ENCODE assay signal across 8 cellular contexts in the genomic region with DNA sequence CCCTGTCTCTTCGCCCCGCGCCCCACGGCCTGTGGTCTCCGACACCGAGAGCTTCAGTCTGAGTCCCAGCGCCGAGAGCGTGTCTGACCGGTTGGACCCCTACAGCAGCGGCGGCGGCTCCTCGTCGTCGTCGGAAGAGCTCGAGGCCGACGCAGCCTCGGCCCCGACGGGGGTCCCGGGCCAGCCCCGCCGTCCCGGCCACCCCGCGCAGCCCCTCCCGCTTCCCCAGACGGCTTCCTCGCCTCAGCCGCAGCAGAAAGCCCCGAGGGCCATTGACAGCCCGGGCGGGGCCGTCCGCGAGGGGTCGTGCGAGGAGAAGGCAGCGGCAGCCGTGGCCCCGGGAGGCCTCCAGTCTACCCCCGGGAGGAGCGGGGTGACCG. TPM values are rescaled to one million over a fixed set of nuclear protein-coding genes. Genes with fewer than 3 reads are reported as not detected.
DNase-seq lines count a peak whose midpoint lies in the region; ATAC-seq and TF ChIP-seq lines count a peak whose summit lies in the region.

No MANE protein-coding gene starts in this region.

- H3K36me3 Mint-ChIP-seq in WTC11, result peaks cover 4% of the 10 kb centered on the region; the same call in 1 of the 2 replicates
- no peaks in the 10 kb centered on the region for H3K36me3 Mint-ChIP-seq in stimulated activated naive CD8-positive, alpha-beta T cell treated with anti-CD3 and anti-CD28 coated beads, Interleukin-15, Interleukin-2, amounts not matched to agents 100 ng/mL and 50 ng/mL, for 24 hours (ENCODE audit: low read depth)

- POLR2A ChIA-PET in WTC11 (lab: Charles Lee), result interaction anchor here (0.7 to 3.8 kb wide), 5 partner anchors 18 to 161 kb away, joined by 3 to 19 read pairs (median 4); no protein-coding TSS in a partner anchor

- peak; percentile 49 for DNase-seq in activated CD4-positive, CD25-positive, alpha-beta regulatory T cell treated with anti-CD3 and anti-CD28 coated beads, Interleukin-2, amount 50 U/mL, for 72 hours
- DNase-seq in WTC11 (ENCODE audit: low spot score), result peak; percentile 66
- peak; percentile 66 for DNase-seq in lower lobe of right lung
- no peak for DNase-seq in DMS114 treated with DMSO at 0.1 percent for 48 hours (lab: John Stamatoyannopoulos, UW; ENCODE audit: unreplicated experiment)

- H3K4me1 ChIP-seq in HUES64 (ENCODE audit: insufficient read depth, low read length) (peaks cover 49% of the 10 kb centered on the region), ectodermal cell (ENCODE audit: control insufficient read depth, insufficient read depth, low read length) (peaks cover 24% of the 10 kb centered on the region), lower lobe of right lung (peaks cover 42% of the 10 kb centered on the region)

- H3K4me3 ChIP-seq in HUES64 (ENCODE audit: low read length), result peak overlapping the region; percentile 79
- peak overlapping the region; percentile 73 for H3K4me3 ChIP-seq in ectodermal cell (ENCODE audit: insufficient read depth, low read depth, low read length)
- H3K4me3 ChIP-seq in lower lobe of right lung, result peak overlapping the region; percentile 71

- peaks cover 51% of the 10 kb centered on the region for H3K4me1 Mint-ChIP-seq in WTC11
- H3K4me1 Mint-ChIP-seq in stimulated activated naive CD8-positive, alpha-beta T cell treated with anti-CD3 and anti-CD28 coated beads, Interleukin-15, Interleukin-2, amounts not matched to agents 100 ng/mL and 50 ng/mL, for 24 hours (ENCODE audit: low read depth), result peaks cover 53% of the 10 kb centered on the region

- H3K9me3 ChIP-seq in HUES64 (ENCODE audit: insufficient read depth, low read depth, low read length), result no peaks in the 10 kb centered on the region
- no peaks in the 10 kb centered on the region for H3K9me3 ChIP-seq in ectodermal cell (ENCODE audit: control insufficient read depth, low read length)
- H3K9me3 ChIP-seq in lower lobe of right lung, result no peaks in the 10 kb centered on the region

- under 1% methylated on average over 47 of the region's 47 CpGs for WGBS in HUES64
- 0% methylated on average over 47 of the region's 47 CpGs for WGBS in ectodermal cell, 2 experiments

- peak overlapping the region; percentile 86 for H3K9ac ChIP-seq in HUES64 (ENCODE audit: low read depth, low read length)

- peak overlapping the region; percentile 91 for H3K4me3 Mint-ChIP-seq in WTC11
- H3K4me3 Mint-ChIP-seq in stimulated activated naive CD8-positive, alpha-beta T cell treated with anti-CD3 and anti-CD28 coated beads, Interleukin-15, Interleukin-2, amounts not matched to agents 100 ng/mL and 50 ng/mL, for 24 hours, result peak overlapping the region; percentile 85

- CTCF ChIA-PET in WTC11 (lab: Charles Lee), result interaction anchor here (0.6 to 2.3 kb wide), 10 partner anchors 25 to 269 kb away, joined by 3 to 6 read pairs (median 4); no protein-coding TSS in a partner anchor

- H3K27ac Mint-ChIP-seq in WTC11, result no peak overlapping the region
- H3K27ac Mint-ChIP-seq in stimulated activated naive CD8-positive, alpha-beta T cell treated with anti-CD3 and anti-CD28 coated beads, Interleukin-15, Interleukin-2, amounts not matched to agents 100 ng/mL and 50 ng/mL, for 24 hours, result no peak overlapping the region

- TF ChIP-seq CTCF in WTC11 (IDR thresholded peaks at IDR 0.05) (no peak), lower lobe of right lung (IDR thresholded peaks at IDR 0.05) (no peak)

- no peaks in the 10 kb centered on the region for H3K9me3 Mint-ChIP-seq in WTC11
- H3K9me3 Mint-ChIP-seq in stimulated activated naive CD8-positive, alpha-beta T cell treated with anti-CD3 and anti-CD28 coated beads, Interleukin-15, Interleukin-2, amounts not matched to agents 100 ng/mL and 50 ng/mL, for 24 hours, result no peaks in the 10 kb centered on the region

- H3K27me3 ChIP-seq in HUES64 (ENCODE audit: insufficient read depth, low read length) (no peaks in the 10 kb centered on the region), ectodermal cell (ENCODE audit: control insufficient read depth, insufficient read depth, low read length, poor library complexity, severe bottlenecking) (no peaks in the 10 kb centered on the region), lower lobe of right lung (ENCODE audit: low read depth) (no peaks in the 10 kb centered on the region)

- ATAC-seq in activated CD4-positive, CD25-positive, alpha-beta regulatory T cell treated with anti-CD3 and anti-CD28 coated beads, Interleukin-2, amount 50 U/mL, for 24 hours, result no peak
- ATAC-seq in WTC11 (0 out of 2 replicates have a peak, but pooled peaks have one; percentile 0), lower lobe of right lung (no peak)

- intact Hi-C loops in lower lobe of right lung (cut with DNase I), result loop anchor here (10.0 kb wide), 1 partner anchor 238 kb away; no protein-coding TSS in a partner anchor

- H3K27ac ChIP-seq in HUES64 (ENCODE audit: low read depth, low read length) (no peak overlapping the region), ectodermal cell (ENCODE audit: insufficient read depth, low read depth, low read length, poor library complexity, severe bottlenecking) (no peak overlapping the region), lower lobe of right lung (peak overlapping the region; percentile 84)

- H3K27me3 Mint-ChIP-seq in WTC11 (ENCODE audit: low read depth), result no peaks in the 10 kb centered on the region
- H3K27me3 Mint-ChIP-seq in stimulated activated naive CD8-positive, alpha-beta T cell treated with anti-CD3 and anti-CD28 coated beads, Interleukin-15, Interleukin-2, amounts not matched to agents 100 ng/mL and 50 ng/mL, for 24 hours, result no peaks in the 10 kb centered on the region

- no peaks in the 10 kb centered on the region for H3K36me3 ChIP-seq in HUES64 (ENCODE audit: insufficient read depth, low read length)
- H3K36me3 ChIP-seq in ectodermal cell (ENCODE audit: control insufficient read depth, insufficient read depth, low read length), result no peaks in the 10 kb centered on the region
- no peaks in the 10 kb centered on the region for H3K36me3 ChIP-seq in lower lobe of right lung

TF ChIP-seq in WTC11, 78 proteins besides CTCF, POLR2A, EP300 and RAD21 (continues in another document):
- TF ChIP-seq IRF2 (CRISPR knock-in tag; IDR thresholded peaks at IDR 0.05; ENCODE audit: borderline replicate concordance, low read depth) (0 out of 2 replicates have a peak, but pooled peaks have one; percentile 7), NR1H2 (CRISPR knock-in tag; IDR thresholded peaks at IDR 0.05) (no peak), ZNF423 (CRISPR knock-in tag; IDR thresholded peaks at IDR 0.05) (no peak), JAZF1 (CRISPR knock-in tag; IDR thresholded peaks at IDR 0.05) (no peak), USF2 (CRISPR knock-in tag; IDR thresholded peaks at IDR 0.05) (no peak), NFYB (CRISPR knock-in tag; conservative IDR thresholded peaks at IDR 0.05; ENCODE audit: low read depth) (no peak)
- TF ChIP-seq, protein P1, sequence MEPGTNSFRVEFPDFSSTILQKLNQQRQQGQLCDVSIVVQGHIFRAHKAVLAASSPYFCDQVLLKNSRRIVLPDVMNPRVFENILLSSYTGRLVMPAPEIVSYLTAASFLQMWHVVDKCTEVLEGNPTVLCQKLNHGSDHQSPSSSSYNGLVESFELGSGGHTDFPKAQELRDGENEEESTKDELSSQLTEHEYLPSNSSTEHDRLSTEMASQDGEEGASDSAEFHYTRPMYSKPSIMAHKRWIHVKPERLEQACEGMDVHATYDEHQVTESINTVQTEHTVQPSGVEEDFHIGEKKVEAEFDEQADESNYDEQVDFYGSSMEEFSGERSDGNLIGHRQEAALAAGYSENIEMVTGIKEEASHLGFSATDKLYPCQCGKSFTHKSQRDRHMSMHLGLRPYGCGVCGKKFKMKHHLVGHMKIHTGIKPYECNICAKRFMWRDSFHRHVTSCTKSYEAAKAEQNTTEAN (CRISPR knock-in tag; IDR thresholded peaks at IDR 0.05), result no peak
- TF ChIP-seq, protein P2, sequence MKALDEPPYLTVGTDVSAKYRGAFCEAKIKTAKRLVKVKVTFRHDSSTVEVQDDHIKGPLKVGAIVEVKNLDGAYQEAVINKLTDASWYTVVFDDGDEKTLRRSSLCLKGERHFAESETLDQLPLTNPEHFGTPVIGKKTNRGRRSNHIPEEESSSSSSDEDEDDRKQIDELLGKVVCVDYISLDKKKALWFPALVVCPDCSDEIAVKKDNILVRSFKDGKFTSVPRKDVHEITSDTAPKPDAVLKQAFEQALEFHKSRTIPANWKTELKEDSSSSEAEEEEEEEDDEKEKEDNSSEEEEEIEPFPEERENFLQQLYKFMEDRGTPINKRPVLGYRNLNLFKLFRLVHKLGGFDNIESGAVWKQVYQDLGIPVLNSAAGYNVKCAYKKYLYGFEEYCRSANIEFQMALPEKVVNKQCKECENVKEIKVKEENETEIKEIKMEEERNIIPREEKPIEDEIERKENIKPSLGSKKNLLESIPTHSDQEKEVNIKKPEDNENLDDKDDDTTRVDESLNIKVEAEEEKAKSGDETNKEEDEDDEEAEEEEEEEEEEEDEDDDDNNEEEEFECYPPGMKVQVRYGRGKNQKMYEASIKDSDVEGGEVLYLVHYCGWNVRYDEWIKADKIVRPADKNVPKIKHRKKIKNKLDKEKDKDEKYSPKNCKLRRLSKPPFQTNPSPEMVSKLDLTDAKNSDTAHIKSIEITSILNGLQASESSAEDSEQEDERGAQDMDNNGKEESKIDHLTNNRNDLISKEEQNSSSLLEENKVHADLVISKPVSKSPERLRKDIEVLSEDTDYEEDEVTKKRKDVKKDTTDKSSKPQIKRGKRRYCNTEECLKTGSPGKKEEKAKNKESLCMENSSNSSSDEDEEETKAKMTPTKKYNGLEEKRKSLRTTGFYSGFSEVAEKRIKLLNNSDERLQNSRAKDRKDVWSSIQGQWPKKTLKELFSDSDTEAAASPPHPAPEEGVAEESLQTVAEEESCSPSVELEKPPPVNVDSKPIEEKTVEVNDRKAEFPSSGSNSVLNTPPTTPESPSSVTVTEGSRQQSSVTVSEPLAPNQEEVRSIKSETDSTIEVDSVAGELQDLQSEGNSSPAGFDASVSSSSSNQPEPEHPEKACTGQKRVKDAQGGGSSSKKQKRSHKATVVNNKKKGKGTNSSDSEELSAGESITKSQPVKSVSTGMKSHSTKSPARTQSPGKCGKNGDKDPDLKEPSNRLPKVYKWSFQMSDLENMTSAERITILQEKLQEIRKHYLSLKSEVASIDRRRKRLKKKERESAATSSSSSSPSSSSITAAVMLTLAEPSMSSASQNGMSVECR (CRISPR knock-in tag; IDR thresholded peaks at IDR 0.05; ENCODE audit: borderline replicate concordance), result 0 out of 2 replicates have a peak, but pooled peaks have one; percentile 56

RNA-seq across cellular contexts. Expression of gene PHLPP1, which starts 1.3 kb away (rescaled TPM):
- polyA plus RNA-seq in HUES64 (2013, experiment 1 of 2), result 18.5 TPM
- polyA plus RNA-seq in HUES64 (2013, experiment 2 of 2), result 18.0 TPM
- total RNA-seq in WTC11 (2021) (49.1 to 52.0 TPM (median 49.5 TPM) in 3 replicates), lower lobe of right lung (12.6 TPM)
- 19.5 TPM for polyA plus RNA-seq in ectodermal cell (2013, experiment 1 of 4)
- polyA plus RNA-seq in ectodermal cell (2013, experiment 2 of 4), result 17.7 TPM
- polyA plus RNA-seq in ectodermal cell (2013, experiment 3 of 4), result 13.2 TPM
- polyA plus RNA-seq in ectodermal cell (2013, experiment 4 of 4), result 14.7 TPM
